ENCODE assay signal across 8 cellular contexts in genomic region chr11:1307998-1308744, GRCh38. TPM values are rescaled to one million over a fixed set of nuclear protein-coding genes. Genes with fewer than 3 reads are reported as not detected.
A peak's percentile ranks its signal among the peaks of the same experiment; 100 is the strongest.
DNase-seq lines count a peak whose midpoint lies in the region; ATAC-seq and TF ChIP-seq lines count a peak whose summit lies in the region.

No MANE protein-coding gene starts in this region.

- intact Hi-C loops in MCF 10A (cut with micrococcal nuclease) (loop anchor here (5.0 to 10.0 kb wide), 3 partner anchors 77 to 227 kb away; partner anchors contain the start of gene BRSK2), left colon (cut with DNase I, micrococcal nuclease) (no loop called here)

- H3K4me3 Mint-ChIP-seq in IgD-negative memory B cell (peak overlapping the region; percentile 71 to 87 (median 84)), MCF 10A (ENCODE audit: unreplicated experiment) (peak overlapping the region; percentile 74), mesothelial cell of epicardium (peak overlapping the region; percentile 69)

- BruUV-seq in MCF 10A (replicated peaks; lab: Mats Ljungman, UMichigan): TSS peak; percentile 41

- no peak for TF ChIP-seq CTCF in MCF 10A (IDR thresholded peaks at IDR 0.05; ENCODE audit: unreplicated experiment)
- no peak for TF ChIP-seq CTCF in mesothelial cell of epicardium (IDR thresholded peaks at IDR 0.05; ENCODE audit: unreplicated experiment)

- H3K27ac Mint-ChIP-seq in IgD-negative memory B cell: peak overlapping the region; percentile 59 to 92 (median 73)
- peak overlapping the region; percentile 46 for H3K27ac Mint-ChIP-seq in MCF 10A (ENCODE audit: low read depth, unreplicated experiment)
- peak overlapping the region; percentile 56 for H3K27ac Mint-ChIP-seq in mesothelial cell of epicardium

- H3K27me3 Mint-ChIP-seq in IgD-negative memory B cell (no peaks in the 10 kb centered on the region), MCF 10A (ENCODE audit: insufficient read depth, unreplicated experiment) (no peaks in the 10 kb centered on the region), mesothelial cell of epicardium (ENCODE audit: low read depth) (peaks cover 6% of the 10 kb centered on the region)

- DNase-seq in AG08395 (ENCODE audit: low spot score) (peak; percentile 47), MCF 10A (ENCODE audit: unreplicated experiment) (no peak), mesothelial cell of epicardium (ENCODE audit: low spot score in 2 of 2, unreplicated experiment in 2 of 2) (peak in 1 of 2 experiments; percentile 37), left colon (no peak)
- DNase-seq in central memory CD4-positive, alpha-beta T cell: no peak

- ATAC-seq in GM18909 (IDR thresholded peaks at IDR 0.05; ENCODE audit: poor library complexity, unreplicated experiment): no peak
- ATAC-seq in GM19397 (IDR thresholded peaks at IDR 0.05; ENCODE audit: unreplicated experiment): no peak
- ATAC-seq in left colon: no peak

- CTCF ChIA-PET in MCF 10A (lab: Yijun Ruan, JAX): interaction anchor here (0.6 kb wide), 1 partner anchor 843 kb away, joined by 3 read pairs; no protein-coding TSS in a partner anchor

- H3K4me1 Mint-ChIP-seq in IgD-negative memory B cell (peaks cover 21 to 42% (median 36%) of the 10 kb centered on the region in 3 donors), MCF 10A (ENCODE audit: insufficient read depth, unreplicated experiment) (peaks cover 8% of the 10 kb centered on the region), mesothelial cell of epicardium (peaks cover 15% of the 10 kb centered on the region)

- POLR2A ChIA-PET in MCF 10A (lab: Yijun Ruan, JAX): interaction anchor here (0.7 to 4.3 kb wide), 10 partner anchors 8 to 464 kb away, joined by 3 to 25 read pairs (median 6); partner anchors contain the start of genes BRSK2 and TSPAN4

- H3K9me3 Mint-ChIP-seq in IgD-negative memory B cell (peaks cover 0 to 7% (median 2%) of the 10 kb centered on the region in 3 donors), MCF 10A (ENCODE audit: unreplicated experiment) (no peaks in the 10 kb centered on the region), mesothelial cell of epicardium (peaks cover 24% of the 10 kb centered on the region)

- peaks cover 2% of the 10 kb centered on the region for H3K36me3 Mint-ChIP-seq in IgD-negative memory B cell
- peaks cover 6% of the 10 kb centered on the region for H3K36me3 Mint-ChIP-seq in MCF 10A (ENCODE audit: insufficient read depth, unreplicated experiment)
- H3K36me3 Mint-ChIP-seq in mesothelial cell of epicardium: peaks cover 10% of the 10 kb centered on the region

RNA-seq across cellular contexts. Expression of gene TOLLIP, which starts 1.3 kb away (rescaled TPM):
- polyA plus RNA-seq in IgD-negative memory B cell: 32.2 TPM
- 58.5 and 58.8 TPM in 2 replicates for total RNA-seq in MCF 10A (2022)
- 40.4 to 43.9 TPM (median 43.2 TPM) in 3 replicates for total RNA-seq in mesothelial cell of epicardium
- 10 to 100 TPM; 62.8 to 63.7 TPM for total RNA-seq in left colon
